8 cellular contexts compared by ENCODE assay signal in the genomic region with DNA sequence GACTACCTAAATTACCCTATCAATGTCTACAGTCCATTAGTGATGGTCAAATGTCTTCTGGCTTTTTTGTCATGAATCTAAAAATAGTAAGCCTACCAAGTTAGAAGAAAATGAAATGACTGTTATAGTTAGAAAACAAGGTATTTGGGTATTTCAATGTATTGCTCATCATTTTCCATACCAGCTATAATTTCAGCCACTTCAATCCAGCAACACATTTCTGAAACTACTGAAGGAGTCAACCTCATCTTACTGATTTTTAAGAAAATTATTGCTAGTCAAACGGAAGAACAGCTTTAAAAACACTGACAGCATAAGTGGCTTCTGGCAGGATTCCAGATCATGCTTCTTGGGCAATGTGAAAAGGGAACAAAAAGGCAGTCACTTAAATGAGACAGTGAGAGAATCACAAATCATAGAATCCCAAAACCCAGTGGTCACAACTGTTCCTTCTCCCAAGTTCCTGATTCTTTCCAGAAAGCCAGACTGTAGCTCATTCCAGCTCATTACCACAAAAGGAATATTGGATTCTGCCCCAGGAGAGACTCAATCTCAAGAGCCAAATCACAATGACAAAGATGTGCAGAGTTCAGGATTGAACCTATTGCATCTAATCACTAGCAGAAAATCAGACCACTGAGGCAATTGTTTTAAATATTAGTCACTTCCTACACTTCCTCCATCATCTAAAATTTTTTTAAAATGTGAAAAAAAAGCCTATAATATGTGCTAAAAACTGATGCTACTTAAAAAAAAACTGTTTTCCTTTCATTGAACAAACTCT.
A peak's percentile ranks its signal among the peaks of the same experiment; 100 is the strongest.
DNase-seq lines count a peak whose midpoint lies in the region; ATAC-seq and TF ChIP-seq lines count a peak whose summit lies in the region.

No MANE protein-coding gene starts in this region.

- CTCF ChIA-PET in GM10248 (lab: Yijun Ruan, JAX), result interaction anchor here (1.0 to 2.3 kb wide), 6 partner anchors 7 to 31 kb away, joined by 3 to 9 read pairs (median 4); no protein-coding TSS in a partner anchor

- no peak overlapping the region for H3K4me3 ChIP-seq in astrocyte of the spinal cord (ENCODE audit: low read depth, low read length)

- DNase-seq in G401 (ENCODE audit: low spot score), result peak; percentile 15
- peak; percentile 57 to 60 for DNase-seq in NCI-H187 (lab: John Stamatoyannopoulos, UW)
- peak; percentile 54 for DNase-seq in astrocyte of the spinal cord (ENCODE audit: low read depth, low spot score)
- peak; percentile 11 to 46 (median 28) for DNase-seq in stimulated activated CD4-positive, alpha-beta T cell treated with anti-CD3 and anti-CD28 coated beads, Interleukin-1b, Interleukin-23, amount 100 ng/mL, for 24 hours (ENCODE audit: low read depth in 4 of 4, low spot score in 1 of 4)
- DNase-seq in NCI-H526 treated with DMSO at 0.1 percent for 48 hours (lab: John Stamatoyannopoulos, UW), result no peak
- DNase-seq in GM10248 (ENCODE audit: extremely low spot score), result no peak

- peak; percentile 72 for ATAC-seq in GM21447 (IDR thresholded peaks at IDR 0.05; ENCODE audit: unreplicated experiment)
- no peak for ATAC-seq in esophagus mucosa

- POLR2A ChIA-PET in GM10248 (lab: Yijun Ruan, JAX), result no interaction called here

- TF ChIP-seq CTCF in astrocyte of the spinal cord (IDR thresholded peaks at IDR 0.05; ENCODE audit: low read depth, low read length) (no peak), GM10248 (IDR thresholded peaks at IDR 0.05; ENCODE audit: control extremely low read depth, extremely low read depth, low read depth, missing control alignments) (no peak)

- in situ Hi-C loops in G401 (cut with HindIII; ENCODE audit: low sequenced_read_pairs) (no loop called here), astrocyte of the spinal cord (cut with HindIII; ENCODE audit: low sequenced_read_pairs) (no loop called here)

Comparison
In these comparisons a context has a peak if more than half of its experiments do, and no peak if none do; other contexts are left out.
1. DNase-seq: peak in G401 (single experiment), NCI-H187 (2 of 2), astrocyte of the spinal cord (single experiment) and stimulated activated CD4-positive, alpha-beta T cell treated with anti-CD3 and anti-CD28 coated beads, Interleukin-1b, Interleukin-23, amount 100 ng/mL, for 24 hours (4 of 4); none in NCI-H526 treated with DMSO at 0.1 percent for 48 hours (single experiment) and GM10248 (single experiment).